ENCODE assay signal across 17 cellular contexts in the genomic region with DNA sequence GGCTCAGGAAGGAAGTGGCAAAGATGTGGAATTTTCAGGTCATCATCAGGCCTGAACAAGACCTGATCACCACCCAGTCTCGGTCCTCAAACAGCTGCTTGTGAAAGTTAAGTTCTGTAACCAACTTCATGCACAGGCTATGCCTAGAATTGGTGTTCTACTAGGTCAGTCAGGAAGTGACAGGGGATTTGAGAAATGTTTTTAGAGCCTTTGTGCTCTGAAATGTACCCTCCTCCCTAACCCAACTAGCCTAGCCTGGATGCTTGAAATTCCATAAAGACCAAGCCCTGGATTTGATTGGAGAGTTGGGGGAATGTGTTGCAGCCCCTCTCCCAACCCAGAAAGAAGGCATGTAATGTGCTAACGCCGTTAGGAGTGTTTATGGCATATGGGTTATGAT.
A peak's percentile ranks its signal among the peaks of the same experiment; 100 is the strongest.
DNase-seq lines count a peak whose midpoint lies in the region; ATAC-seq, FAIRE-seq and TF ChIP-seq lines count a peak whose summit lies in the region.
"Had no signal": no experiment of that assay in that cellular context is flagged by ENCODE, and none has a peak within 500 bp of the region (broad histone marks: within the 10 kb centered on the region; RNA-seq: fewer than 3 reads in every experiment).

No MANE protein-coding gene starts in this region.

- DNase-seq in HS-27A (ENCODE audit: low read depth) (peak; percentile 93), astrocyte (ENCODE audit: low read depth) (peak; percentile 80), islet precursor cell (peak; percentile 69), left lung (no peak)
- DNase-seq in activated naive CD4-positive, alpha-beta T cell treated with anti-CD3 and anti-CD28 coated beads, Interleukin-2, amount 10 ng/mL, durations not matched to agents 7 days and 5 days, result no peak
- DNase-seq: activated CD4-positive, alpha-beta T cell treated with anti-CD3 and anti-CD28 coated beads, Interleukin-2, amount 50 U/mL, for 48 hours; activated effector memory CD4-positive, alpha-beta T cell treated with anti-CD3 and anti-CD28 coated beads, Interleukin-2, amount 50 U/mL, for 16 hours; central memory CD4-positive, alpha-beta T cell; NCI-H446; Peyer's patch; stimulated activated CD4-positive, alpha-beta T cell treated with anti-CD3 and anti-CD28 coated beads, Interleukin-4, amount 100 ng/mL, for 4 hours; stimulated activated naive B cell treated with anti-CD40 and anti-IgM and Interleukin-4, amounts not matched to agents 10 μg/mL and 1 μg/mL and 100 μg/mL, for 72 hours had no signal

- H3K4me3 Mint-ChIP-seq in astrocyte (ENCODE audit: unreplicated experiment), result no peak overlapping the region
- H3K4me3 Mint-ChIP-seq in activated naive CD4-positive, alpha-beta T cell treated with anti-CD3 and anti-CD28 coated beads, Interleukin-2, amount 10 ng/mL, durations not matched to agents 7 days and 5 days, result no peak overlapping the region
- H3K4me3 Mint-ChIP-seq: stimulated activated naive B cell treated with anti-CD40 and anti-IgM and Interleukin-4, amounts not matched to agents 10 μg/mL and 1 μg/mL and 100 μg/mL, for 72 hours had no signal

- peak; percentile 93 for FAIRE-seq in astrocyte (lab: Jason Lieb, UNC)
- FAIRE-seq: H54 had no signal

- H3K27me3 ChIP-seq in astrocyte (ENCODE audit: insufficient read depth, low read length), result no peaks in the 10 kb centered on the region
- no peaks in the 10 kb centered on the region for H3K27me3 ChIP-seq in stomach smooth muscle (ENCODE audit: control insufficient read depth in 1 of 2, insufficient read depth in 2 of 2, low read length in 2 of 2)
- no peaks in the 10 kb centered on the region for H3K27me3 ChIP-seq in left lung
- H3K27me3 ChIP-seq: Peyer's patch had no signal

- H3K9ac ChIP-seq in astrocyte (ENCODE audit: low read length), result no peak overlapping the region
- no peak overlapping the region for H3K9ac ChIP-seq in stomach smooth muscle (ENCODE audit: low read length in 2 of 2)

- H3K4me2 ChIP-seq in astrocyte (ENCODE audit: low read length), result peak overlapping the region; percentile 51

- intact Hi-C loops in left lung (cut with DNase I), result no loop called here

- H3K4me1 ChIP-seq in astrocyte (ENCODE audit: insufficient read depth, low read length) (peaks cover 21% of the 10 kb centered on the region), stomach smooth muscle (ENCODE audit: control insufficient read depth, insufficient read depth, low read length) (peaks cover 20% of the 10 kb centered on the region), left lung (peaks cover 9 to 20% of the 10 kb centered on the region in 2 donors)
- H3K4me1 ChIP-seq: Peyer's patch had no signal

- no peaks in the 10 kb centered on the region for H4K20me1 ChIP-seq in astrocyte (ENCODE audit: insufficient read depth, low read length)

- H3K4me1 Mint-ChIP-seq in astrocyte (ENCODE audit: low read depth, unreplicated experiment), result peaks cover 37% of the 10 kb centered on the region
- no peaks in the 10 kb centered on the region for H3K4me1 Mint-ChIP-seq in activated naive CD4-positive, alpha-beta T cell treated with anti-CD3 and anti-CD28 coated beads, Interleukin-2, amount 10 ng/mL, durations not matched to agents 7 days and 5 days
- H3K4me1 Mint-ChIP-seq: stimulated activated naive B cell treated with anti-CD40 and anti-IgM and Interleukin-4, amounts not matched to agents 10 μg/mL and 1 μg/mL and 100 μg/mL, for 72 hours had no signal

- H3K36me3 ChIP-seq in astrocyte (ENCODE audit: insufficient read depth, low read length) (no peaks in the 10 kb centered on the region), stomach smooth muscle (ENCODE audit: control insufficient read depth in 2 of 2, insufficient read depth in 2 of 2, low read length in 2 of 2) (no peaks in the 10 kb centered on the region), left lung (no peaks in the 10 kb centered on the region)
- H3K36me3 ChIP-seq: Peyer's patch had no signal

- no peak overlapping the region for H3K27ac ChIP-seq in astrocyte (ENCODE audit: low read depth, low read length)
- H3K27ac ChIP-seq in stomach smooth muscle (ENCODE audit: low read length), result peak overlapping the region; percentile 11
- H3K27ac ChIP-seq in left lung, result no peak overlapping the region
- H3K27ac ChIP-seq: C4-2B, Peyer's patch had no signal

- ATAC-seq in GM18498 (IDR thresholded peaks at IDR 0.05; ENCODE audit: unreplicated experiment) (no peak), left lung (no peak), HG03196 (IDR thresholded peaks at IDR 0.05; ENCODE audit: unreplicated experiment) (no peak)
- ATAC-seq: stimulated activated naive B cell treated with anti-CD40 and anti-IgM and Interleukin-4, amounts not matched to agents 10 μg/mL and 1 μg/mL and 100 μg/mL, for 72 hours had no signal

- TF ChIP-seq CTCF in astrocyte (IDR thresholded peaks at IDR 0.05; ENCODE audit: insufficient read depth, low read depth, low read length), result no peak
- no peak for TF ChIP-seq CTCF in left lung (IDR thresholded peaks at IDR 0.05)

- peak overlapping the region; percentile 4 for H2AFZ ChIP-seq in astrocyte (ENCODE audit: low read depth, low read length)

- no peaks in the 10 kb centered on the region for H3K9me3 Mint-ChIP-seq in astrocyte (ENCODE audit: unreplicated experiment)
- H3K9me3 Mint-ChIP-seq in activated naive CD4-positive, alpha-beta T cell treated with anti-CD3 and anti-CD28 coated beads, Interleukin-2, amount 10 ng/mL, durations not matched to agents 7 days and 5 days, result no peaks in the 10 kb centered on the region
- H3K9me3 Mint-ChIP-seq: stimulated activated naive B cell treated with anti-CD40 and anti-IgM and Interleukin-4, amounts not matched to agents 10 μg/mL and 1 μg/mL and 100 μg/mL, for 72 hours had no signal

- H3K9me3 ChIP-seq in astrocyte (ENCODE audit: insufficient read depth, low read depth, low read length) (no peaks in the 10 kb centered on the region), stomach smooth muscle (ENCODE audit: control insufficient read depth in 2 of 2, low read length in 2 of 2) (no peaks in the 10 kb centered on the region), left lung (no peaks in the 10 kb centered on the region)
- H3K9me3 ChIP-seq: Peyer's patch had no signal

- H3K27ac Mint-ChIP-seq in astrocyte (ENCODE audit: unreplicated experiment), result peak overlapping the region; percentile 84
- no peak overlapping the region for H3K27ac Mint-ChIP-seq in activated naive CD4-positive, alpha-beta T cell treated with anti-CD3 and anti-CD28 coated beads, Interleukin-2, amount 10 ng/mL, durations not matched to agents 7 days and 5 days
- H3K27ac Mint-ChIP-seq: stimulated activated naive B cell treated with anti-CD40 and anti-IgM and Interleukin-4, amounts not matched to agents 10 μg/mL and 1 μg/mL and 100 μg/mL, for 72 hours had no signal

- peaks cover 9% of the 10 kb centered on the region for H3K36me3 Mint-ChIP-seq in astrocyte (ENCODE audit: low read depth, unreplicated experiment)
- no peaks in the 10 kb centered on the region for H3K36me3 Mint-ChIP-seq in activated naive CD4-positive, alpha-beta T cell treated with anti-CD3 and anti-CD28 coated beads, Interleukin-2, amount 10 ng/mL, durations not matched to agents 7 days and 5 days
- H3K36me3 Mint-ChIP-seq: stimulated activated naive B cell treated with anti-CD40 and anti-IgM and Interleukin-4, amounts not matched to agents 10 μg/mL and 1 μg/mL and 100 μg/mL, for 72 hours had no signal

- CTCF ChIA-PET in activated naive CD4-positive, alpha-beta T cell treated with anti-CD3 and anti-CD28 coated beads, Interleukin-2, amount 10 ng/mL, durations not matched to agents 7 days and 5 days (lab: Charles Lee), result interaction anchor here (2.6 to 3.4 kb wide), 3 partner anchors 10 to 35 kb away, joined by 15 to 30 read pairs (median 28); no protein-coding TSS in a partner anchor

- no peaks in the 10 kb centered on the region for H3K27me3 Mint-ChIP-seq in astrocyte (ENCODE audit: low read depth, unreplicated experiment)
- H3K27me3 Mint-ChIP-seq in activated naive CD4-positive, alpha-beta T cell treated with anti-CD3 and anti-CD28 coated beads, Interleukin-2, amount 10 ng/mL, durations not matched to agents 7 days and 5 days, result peaks cover 34% of the 10 kb centered on the region

- H3K79me2 ChIP-seq in astrocyte (ENCODE audit: insufficient read depth, low read length), result no peaks in the 10 kb centered on the region

- H3K4me3 ChIP-seq in astrocyte (ENCODE audit: insufficient read depth, low read depth, low read length) (no peak overlapping the region), stomach smooth muscle (ENCODE audit: low read length in 2 of 2) (no peak overlapping the region), left lung (no peak overlapping the region)
- H3K4me3 ChIP-seq: Peyer's patch had no signal

Comparison
In these comparisons a context has a peak if more than half of its experiments do, and no peak if none do; other contexts are left out.
1. DNase-seq: peak in HS-27A (single experiment), astrocyte (single experiment) and islet precursor cell (single experiment); none in left lung (0 of 2) and activated naive CD4-positive, alpha-beta T cell treated with anti-CD3 and anti-CD28 coated beads, Interleukin-2, amount 10 ng/mL, durations not matched to agents 7 days and 5 days (single experiment).